In genomic region chr6:14661188-14661587, GRCh38 we compare ENCODE assay signal across 1 cellular context.
A peak's percentile ranks its signal among the peaks of the same experiment; 100 is the strongest.
TF ChIP-seq lines count a peak whose summit lies in the region.

No MANE protein-coding gene starts in this region.

TF ChIP-seq in K562, 482 proteins besides CTCF, POLR2A, EP300 and RAD21 (continued from another document):
- TF ChIP-seq MGA (IDR thresholded peaks at IDR 0.05) (0 out of 2 replicates have a peak, but pooled peaks have one; percentile 35), RFX5 (IDR thresholded peaks at IDR 0.05; ENCODE audit: low read depth, low read length) (no peak), JUND (IDR thresholded peaks at IDR 0.05; ENCODE audit: borderline replicate concordance, low read depth, low read length) (0 out of 2 replicates have a peak, but pooled peaks have one; percentile 3), JUND (tag; IDR thresholded peaks at IDR 0.05; ENCODE audit: borderline replicate concordance, low read depth, low read length) (0 out of 3 replicates have a peak, but pooled peaks have one; percentile 12)
